9 cellular contexts compared by ENCODE assay signal in the genomic region with DNA sequence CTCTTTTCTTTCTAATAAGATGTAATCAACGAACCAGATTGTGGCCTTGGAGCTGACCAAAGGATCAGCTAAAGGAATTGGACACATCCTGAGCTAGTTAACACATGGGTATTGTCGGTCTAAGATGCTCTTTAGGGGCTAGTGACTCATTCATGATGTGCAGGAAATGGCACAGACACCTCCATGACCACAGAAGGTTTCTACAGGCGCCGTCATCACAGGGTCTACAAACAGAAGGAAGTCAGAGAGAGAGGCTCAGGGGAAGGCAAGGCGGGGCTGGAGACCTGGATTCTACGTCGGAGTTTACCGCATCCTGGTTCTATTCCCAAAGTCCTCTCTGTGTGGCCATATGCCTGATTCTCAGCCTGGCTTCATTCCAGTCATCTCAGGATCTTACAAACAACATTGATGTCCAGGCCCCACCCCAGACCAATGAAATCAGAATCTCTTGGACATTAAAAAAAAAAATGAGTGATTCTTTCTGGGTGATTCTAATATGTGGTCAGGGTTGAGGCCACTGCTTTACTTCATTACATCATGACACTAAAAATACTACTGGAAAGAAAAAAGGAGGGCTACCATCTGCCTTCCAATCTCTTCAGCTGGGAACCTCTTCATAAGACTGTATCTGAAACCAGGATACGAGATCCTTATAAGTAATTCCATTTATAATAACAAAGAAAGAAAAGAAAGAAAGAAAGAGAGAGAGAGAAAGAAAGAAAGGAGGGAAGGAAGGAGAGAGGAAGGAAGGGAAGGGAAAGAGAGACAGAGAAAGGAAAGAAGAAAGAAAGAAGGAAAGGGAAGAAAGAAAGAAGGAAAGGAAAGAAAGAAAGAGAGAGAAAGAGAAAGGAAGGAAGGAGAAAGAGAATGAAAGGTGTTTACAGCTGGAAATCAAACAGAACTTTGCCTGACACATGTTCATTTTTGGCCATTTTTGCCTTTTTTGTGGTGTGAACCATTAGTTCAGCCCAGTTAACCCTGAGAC. TPM values are rescaled to one million over a fixed set of nuclear protein-coding genes. Genes with fewer than 3 reads are reported as not detected.
DNase-seq lines count a peak whose midpoint lies in the region; ATAC-seq and TF ChIP-seq lines count a peak whose summit lies in the region.
"Had no signal": no experiment of that assay in that cellular context is flagged by ENCODE, and none has a peak within 500 bp of the region (broad histone marks: within the 10 kb centered on the region; RNA-seq: fewer than 3 reads in every experiment).

No MANE protein-coding gene starts in this region.

- H3K9me3 Mint-ChIP-seq in activated CD8-positive, alpha-beta T cell treated with anti-CD3 and anti-CD28 coated beads for 36 hours = no peaks in the 10 kb centered on the region
- peaks cover 6% of the 10 kb centered on the region for H3K9me3 Mint-ChIP-seq in stimulated activated effector memory CD8-positive, alpha-beta T cell treated with anti-CD3 and anti-CD28 coated beads, Interleukin-12 subunit alpha, Interleukin-12 subunit beta, amount 100 ng/mL, for 72 hours

- peaks cover 32% of the 10 kb centered on the region for H3K4me1 Mint-ChIP-seq in activated CD8-positive, alpha-beta T cell treated with anti-CD3 and anti-CD28 coated beads for 36 hours (ENCODE audit: low read depth)
- H3K4me1 Mint-ChIP-seq in stimulated activated effector memory CD8-positive, alpha-beta T cell treated with anti-CD3 and anti-CD28 coated beads, Interleukin-12 subunit alpha, Interleukin-12 subunit beta, amount 100 ng/mL, for 72 hours = peaks cover 16% of the 10 kb centered on the region

- H3K4me3 ChIP-seq in fibroblast of villous mesenchyme (ENCODE audit: low read depth, low read length) = no peak overlapping the region
- H3K4me3 ChIP-seq: BLaER1 had no signal

- no peaks in the 10 kb centered on the region for H3K36me3 Mint-ChIP-seq in activated CD8-positive, alpha-beta T cell treated with anti-CD3 and anti-CD28 coated beads for 36 hours (ENCODE audit: low read depth)
- no peaks in the 10 kb centered on the region for H3K36me3 Mint-ChIP-seq in stimulated activated effector memory CD8-positive, alpha-beta T cell treated with anti-CD3 and anti-CD28 coated beads, Interleukin-12 subunit alpha, Interleukin-12 subunit beta, amount 100 ng/mL, for 72 hours

- POLR2A ChIA-PET in activated CD8-positive, alpha-beta T cell treated with anti-CD3 and anti-CD28 coated beads for 36 hours (lab: Charles Lee) = no interaction called here

- intact Hi-C loops in activated CD8-positive, alpha-beta T cell treated with anti-CD3 and anti-CD28 coated beads for 36 hours (cut with micrococcal nuclease) = no loop called here

- ATAC-seq in HG03520 (IDR thresholded peaks at IDR 0.05; ENCODE audit: unreplicated experiment) = peak; percentile 66
- ATAC-seq in activated CD8-positive, alpha-beta T cell treated with anti-CD3 and anti-CD28 coated beads for 36 hours = peak; percentile 95
- peak; percentile 95 for ATAC-seq in stimulated activated effector memory CD8-positive, alpha-beta T cell treated with anti-CD3 and anti-CD28 coated beads, Interleukin-12 subunit alpha, Interleukin-12 subunit beta, amount 100 ng/mL, for 72 hours

- TF ChIP-seq CTCF in activated CD8-positive, alpha-beta T cell treated with anti-CD3 and anti-CD28 coated beads for 36 hours (IDR thresholded peaks at IDR 0.05) = no peak
- no peak for TF ChIP-seq CTCF in fibroblast of villous mesenchyme (IDR thresholded peaks at IDR 0.05; ENCODE audit: insufficient read depth, low read depth, low read length)

- H3K27ac Mint-ChIP-seq in activated CD8-positive, alpha-beta T cell treated with anti-CD3 and anti-CD28 coated beads for 36 hours = peak overlapping the region; percentile 77
- H3K27ac Mint-ChIP-seq in stimulated activated effector memory CD8-positive, alpha-beta T cell treated with anti-CD3 and anti-CD28 coated beads, Interleukin-12 subunit alpha, Interleukin-12 subunit beta, amount 100 ng/mL, for 72 hours = no peak overlapping the region

- CTCF ChIA-PET in activated CD8-positive, alpha-beta T cell treated with anti-CD3 and anti-CD28 coated beads for 36 hours (lab: Charles Lee) = interaction anchor here (1.3 to 1.4 kb wide), 2 partner anchors 9 to 11 kb away, joined by 3 read pairs; no protein-coding TSS in a partner anchor

- H3K27me3 Mint-ChIP-seq in activated CD8-positive, alpha-beta T cell treated with anti-CD3 and anti-CD28 coated beads for 36 hours = peaks cover 3% of the 10 kb centered on the region

- H3K4me3 Mint-ChIP-seq in activated CD8-positive, alpha-beta T cell treated with anti-CD3 and anti-CD28 coated beads for 36 hours = peak overlapping the region; percentile 9
- no peak overlapping the region for H3K4me3 Mint-ChIP-seq in stimulated activated effector memory CD8-positive, alpha-beta T cell treated with anti-CD3 and anti-CD28 coated beads, Interleukin-12 subunit alpha, Interleukin-12 subunit beta, amount 100 ng/mL, for 72 hours

- DNase-seq in activated gamma-delta T cell treated with Interleukin-2 at 50 U/mL for 16 hours = peak; percentile 22
- DNase-seq in activated gamma-delta T cell (lab: John Stamatoyannopoulos, UW) = no peak
- DNase-seq in activated CD8-positive, alpha-beta T cell treated with anti-CD3 and anti-CD28 coated beads for 36 hours = peak; percentile 86
- peak; percentile 95 for DNase-seq in fibroblast of villous mesenchyme (ENCODE audit: low read depth)
- DNase-seq in stimulated activated effector memory CD8-positive, alpha-beta T cell treated with anti-CD3 and anti-CD28 coated beads, Interleukin-12 subunit alpha, Interleukin-12 subunit beta, amount 100 ng/mL, for 72 hours (ENCODE audit: low spot score in 2 of 2) = peak; percentile 3 to 55
- no peak for DNase-seq in NCI-H524 (lab: John Stamatoyannopoulos, UW)
- no peak for DNase-seq in epidermal melanocyte (ENCODE audit: insufficient read length, low spot score)

RNA-seq across cellular contexts. Expression of a gene that starts 11.6 kb away (rescaled TPM):
- total RNA-seq in activated CD8-positive, alpha-beta T cell treated with anti-CD3 and anti-CD28 coated beads for 36 hours = under 1 TPM in 1 of 2 experiments, not detected in 1; 0.43 TPM
- total RNA-seq in fibroblast of villous mesenchyme = under 0.01 TPM in 2 replicates

Comparison
In these comparisons a context has a peak if more than half of its experiments do, and no peak if none do; other contexts are left out.
1. DNase-seq: peak in activated gamma-delta T cell treated with Interleukin-2 at 50 U/mL for 16 hours (single experiment), activated CD8-positive, alpha-beta T cell treated with anti-CD3 and anti-CD28 coated beads for 36 hours (single experiment), fibroblast of villous mesenchyme (single experiment) and stimulated activated effector memory CD8-positive, alpha-beta T cell treated with anti-CD3 and anti-CD28 coated beads, Interleukin-12 subunit alpha, Interleukin-12 subunit beta, amount 100 ng/mL, for 72 hours (2 of 2); none in activated gamma-delta T cell (single experiment), NCI-H524 (0 of 2) and epidermal melanocyte (single experiment).
2. Peak in every context shown above with its lines, with median percentiles within 50 percentile points of each other: ATAC-seq.